1 cellular context compared by ENCODE assay signal in the genomic region with DNA sequence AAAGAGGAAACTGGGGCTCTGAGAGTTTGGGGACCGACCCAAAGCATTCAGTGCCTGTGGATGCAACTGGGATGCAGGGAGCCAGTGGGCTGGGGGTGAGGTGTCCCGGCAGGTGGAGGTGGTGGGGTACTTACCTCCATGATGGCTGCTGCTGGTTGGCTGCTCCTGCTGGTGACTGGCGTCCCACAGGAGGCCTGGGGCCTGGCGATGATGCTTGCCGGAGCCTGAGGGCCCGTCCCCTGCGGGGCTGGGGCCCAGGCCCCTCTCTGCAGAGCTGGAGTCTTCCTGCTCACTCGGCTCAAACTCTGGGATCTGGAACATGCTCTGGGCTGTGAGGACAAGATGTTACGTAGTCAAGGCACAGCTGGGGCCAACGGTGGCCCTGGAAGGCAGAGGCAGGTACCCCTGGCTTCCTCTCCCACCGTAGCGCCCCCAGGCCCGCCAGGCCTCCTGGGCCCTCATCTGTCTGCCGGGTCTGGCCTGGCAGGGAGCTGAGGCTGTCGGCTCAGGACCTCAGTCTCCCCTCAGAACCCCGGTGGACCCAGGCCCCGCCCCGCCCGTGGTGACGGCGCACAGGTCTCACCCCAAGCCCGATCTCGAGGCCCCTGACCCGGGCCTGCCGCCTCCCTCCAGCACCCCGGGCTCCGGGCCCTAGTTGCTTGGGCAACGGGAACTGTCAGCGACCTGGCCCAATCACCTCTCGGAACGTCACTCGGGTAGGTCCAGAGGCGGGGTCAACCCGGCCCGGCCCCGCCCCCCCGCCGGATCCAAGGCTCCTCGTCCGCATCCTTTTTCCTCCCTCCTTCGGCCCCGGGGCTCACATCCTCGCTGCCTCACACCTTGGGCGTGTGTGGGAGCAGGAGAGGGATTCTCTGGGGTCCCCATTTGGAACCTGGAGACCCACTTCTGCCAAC.
TF ChIP-seq lines count a peak whose summit lies in the region.

A gene (minus strand): TSS at position 618 of the 914 bp plus-strand sequence. CDS start 297 bp downstream, at position 321.

TF ChIP-seq in K562, 482 proteins besides CTCF, POLR2A, EP300 and RAD21 (continued from another document and continues in another):
- TF ChIP-seq, protein P1, sequence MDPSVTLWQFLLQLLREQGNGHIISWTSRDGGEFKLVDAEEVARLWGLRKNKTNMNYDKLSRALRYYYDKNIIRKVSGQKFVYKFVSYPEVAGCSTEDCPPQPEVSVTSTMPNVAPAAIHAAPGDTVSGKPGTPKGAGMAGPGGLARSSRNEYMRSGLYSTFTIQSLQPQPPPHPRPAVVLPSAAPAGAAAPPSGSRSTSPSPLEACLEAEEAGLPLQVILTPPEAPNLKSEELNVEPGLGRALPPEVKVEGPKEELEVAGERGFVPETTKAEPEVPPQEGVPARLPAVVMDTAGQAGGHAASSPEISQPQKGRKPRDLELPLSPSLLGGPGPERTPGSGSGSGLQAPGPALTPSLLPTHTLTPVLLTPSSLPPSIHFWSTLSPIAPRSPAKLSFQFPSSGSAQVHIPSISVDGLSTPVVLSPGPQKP (CRISPR knock-in tag; IDR thresholded peaks at IDR 0.05) = no peak
- TF ChIP-seq TAF15 (IDR thresholded peaks at IDR 0.05; ENCODE audit: low read depth, low read length) (no peak), SMAD3 (CRISPR knock-in tag; conservative IDR thresholded peaks at IDR 0.05) (no peak), COPS2 (conservative IDR thresholded peaks at IDR 0.05) (no peak), NFYB (IDR thresholded peaks at IDR 0.05; ENCODE audit: extremely low read depth, insufficient read length) (peak; percentile 32), RBM15 (IDR thresholded peaks at IDR 0.05; ENCODE audit: insufficient read depth, low read length) (no peak), SRF (CRISPR knock-in tag; IDR thresholded peaks at IDR 0.05) (peak in 1 of 2 experiments; percentile 43; a peak in 1 of 4 replicates), RBM14 (IDR thresholded peaks at IDR 0.05; ENCODE audit: borderline replicate concordance, insufficient read depth, low read depth, low read length) (no peak), CBFB (CRISPR knock-in tag; IDR thresholded peaks at IDR 0.05) (no peak), TCF3 (CRISPR knock-in tag; IDR thresholded peaks at IDR 0.05) (no peak), HIVEP1 (CRISPR knock-in tag; IDR thresholded peaks at IDR 0.05) (no peak), PHF8 (IDR thresholded peaks at IDR 0.05; ENCODE audit: borderline replicate concordance, low read length) (peak; percentile 61; the same call in 1 of the 2 replicates), RBM22 (IDR thresholded peaks at IDR 0.05; ENCODE audit: low read depth, low read length, poor library complexity, severe bottlenecking) (peak; percentile 93), KLF10 (CRISPR knock-in tag; IDR thresholded peaks at IDR 0.05) (no peak), RFX1 (IDR thresholded peaks at IDR 0.05) (peak; percentile 97), SUPT5H (IDR thresholded peaks at IDR 0.05) (peak; percentile 73; the same call in 1 of the 2 replicates), POLR2AphosphoS2 (IDR thresholded peaks at IDR 0.05; ENCODE audit: low read length) (0 out of 2 replicates have a peak, but pooled peaks have one; percentile 5), KAT8 (IDR thresholded peaks at IDR 0.05; ENCODE audit: low read depth) (no peak), SREBF1 (IDR thresholded peaks at IDR 0.05; ENCODE audit: borderline replicate concordance, low read depth, low read length) (no peak), TBP (optimal IDR thresholded peaks at IDR 0.05; ENCODE audit: low read depth, low read length) (peak; percentile 23), HMG20B (CRISPR knock-in tag; IDR thresholded peaks at IDR 0.05) (no peak), ZNF253 (CRISPR knock-in tag; conservative IDR thresholded peaks at IDR 0.05) (no peak), ZNF644 (tag; IDR thresholded peaks at IDR 0.05; ENCODE audit: low read depth) (no peak), ZNF668 (CRISPR knock-in tag; IDR thresholded peaks at IDR 0.05) (no peak), BMI1 (IDR thresholded peaks at IDR 0.05; ENCODE audit: low read length) (peak; percentile 90), FOXK1 (CRISPR knock-in tag; IDR thresholded peaks at IDR 0.05; ENCODE audit: borderline replicate concordance) (no peak), NR2C1 (IDR thresholded peaks at IDR 0.05) (no peak), NR2C1 (tag; IDR thresholded peaks at IDR 0.05) (0 out of 2 replicates have a peak, but pooled peaks have one; percentile 15), NEUROD1 (IDR thresholded peaks at IDR 0.05; ENCODE audit: borderline replicate concordance, low read depth, low read length, partially characterized antibody) (peak; percentile 89), SOX6 (IDR thresholded peaks at IDR 0.05) (no peak), PPARD (CRISPR knock-in tag; IDR thresholded peaks at IDR 0.05) (no peak), ZNF121 (CRISPR knock-in tag; conservative IDR thresholded peaks at IDR 0.05) (no peak), NRF1 (conservative IDR thresholded peaks at IDR 0.05 in 1 of 2, IDR thresholded peaks at IDR 0.05 in 1 of 2) (no peak)
- TF ChIP-seq, protein P2, sequence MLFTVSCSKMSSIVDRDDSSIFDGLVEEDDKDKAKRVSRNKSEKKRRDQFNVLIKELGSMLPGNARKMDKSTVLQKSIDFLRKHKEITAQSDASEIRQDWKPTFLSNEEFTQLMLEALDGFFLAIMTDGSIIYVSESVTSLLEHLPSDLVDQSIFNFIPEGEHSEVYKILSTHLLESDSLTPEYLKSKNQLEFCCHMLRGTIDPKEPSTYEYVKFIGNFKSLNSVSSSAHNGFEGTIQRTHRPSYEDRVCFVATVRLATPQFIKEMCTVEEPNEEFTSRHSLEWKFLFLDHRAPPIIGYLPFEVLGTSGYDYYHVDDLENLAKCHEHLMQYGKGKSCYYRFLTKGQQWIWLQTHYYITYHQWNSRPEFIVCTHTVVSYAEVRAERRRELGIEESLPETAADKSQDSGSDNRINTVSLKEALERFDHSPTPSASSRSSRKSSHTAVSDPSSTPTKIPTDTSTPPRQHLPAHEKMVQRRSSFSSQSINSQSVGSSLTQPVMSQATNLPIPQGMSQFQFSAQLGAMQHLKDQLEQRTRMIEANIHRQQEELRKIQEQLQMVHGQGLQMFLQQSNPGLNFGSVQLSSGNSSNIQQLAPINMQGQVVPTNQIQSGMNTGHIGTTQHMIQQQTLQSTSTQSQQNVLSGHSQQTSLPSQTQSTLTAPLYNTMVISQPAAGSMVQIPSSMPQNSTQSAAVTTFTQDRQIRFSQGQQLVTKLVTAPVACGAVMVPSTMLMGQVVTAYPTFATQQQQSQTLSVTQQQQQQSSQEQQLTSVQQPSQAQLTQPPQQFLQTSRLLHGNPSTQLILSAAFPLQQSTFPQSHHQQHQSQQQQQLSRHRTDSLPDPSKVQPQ (CRISPR knock-in tag; IDR thresholded peaks at IDR 0.05; ENCODE audit: borderline replicate concordance) = no peak
- TF ChIP-seq, protein P3, sequence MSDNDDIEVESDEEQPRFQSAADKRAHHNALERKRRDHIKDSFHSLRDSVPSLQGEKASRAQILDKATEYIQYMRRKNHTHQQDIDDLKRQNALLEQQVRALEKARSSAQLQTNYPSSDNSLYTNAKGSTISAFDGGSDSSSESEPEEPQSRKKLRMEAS (CRISPR knock-in tag; IDR thresholded peaks at IDR 0.05) = no peak
- TF ChIP-seq, protein P4, sequence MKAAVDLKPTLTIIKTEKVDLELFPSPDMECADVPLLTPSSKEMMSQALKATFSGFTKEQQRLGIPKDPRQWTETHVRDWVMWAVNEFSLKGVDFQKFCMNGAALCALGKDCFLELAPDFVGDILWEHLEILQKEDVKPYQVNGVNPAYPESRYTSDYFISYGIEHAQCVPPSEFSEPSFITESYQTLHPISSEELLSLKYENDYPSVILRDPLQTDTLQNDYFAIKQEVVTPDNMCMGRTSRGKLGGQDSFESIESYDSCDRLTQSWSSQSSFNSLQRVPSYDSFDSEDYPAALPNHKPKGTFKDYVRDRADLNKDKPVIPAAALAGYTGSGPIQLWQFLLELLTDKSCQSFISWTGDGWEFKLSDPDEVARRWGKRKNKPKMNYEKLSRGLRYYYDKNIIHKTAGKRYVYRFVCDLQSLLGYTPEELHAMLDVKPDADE (conservative IDR thresholded peaks at IDR 0.05; ENCODE audit: control insufficient read depth, low read depth, low read length) = no peak; the same call in 1 of the 2 replicates
- TF ChIP-seq, protein P5, sequence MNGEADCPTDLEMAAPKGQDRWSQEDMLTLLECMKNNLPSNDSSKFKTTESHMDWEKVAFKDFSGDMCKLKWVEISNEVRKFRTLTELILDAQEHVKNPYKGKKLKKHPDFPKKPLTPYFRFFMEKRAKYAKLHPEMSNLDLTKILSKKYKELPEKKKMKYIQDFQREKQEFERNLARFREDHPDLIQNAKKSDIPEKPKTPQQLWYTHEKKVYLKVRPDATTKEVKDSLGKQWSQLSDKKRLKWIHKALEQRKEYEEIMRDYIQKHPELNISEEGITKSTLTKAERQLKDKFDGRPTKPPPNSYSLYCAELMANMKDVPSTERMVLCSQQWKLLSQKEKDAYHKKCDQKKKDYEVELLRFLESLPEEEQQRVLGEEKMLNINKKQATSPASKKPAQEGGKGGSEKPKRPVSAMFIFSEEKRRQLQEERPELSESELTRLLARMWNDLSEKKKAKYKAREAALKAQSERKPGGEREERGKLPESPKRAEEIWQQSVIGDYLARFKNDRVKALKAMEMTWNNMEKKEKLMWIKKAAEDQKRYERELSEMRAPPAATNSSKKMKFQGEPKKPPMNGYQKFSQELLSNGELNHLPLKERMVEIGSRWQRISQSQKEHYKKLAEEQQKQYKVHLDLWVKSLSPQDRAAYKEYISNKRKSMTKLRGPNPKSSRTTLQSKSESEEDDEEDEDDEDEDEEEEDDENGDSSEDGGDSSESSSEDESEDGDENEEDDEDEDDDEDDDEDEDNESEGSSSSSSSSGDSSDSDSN (IDR thresholded peaks at IDR 0.05; ENCODE audit: borderline replicate concordance in 1 of 2, low read depth in 2 of 2, low read length in 2 of 2) = no peak; a peak in 2 of 4 replicates
- TF ChIP-seq, protein P6, sequence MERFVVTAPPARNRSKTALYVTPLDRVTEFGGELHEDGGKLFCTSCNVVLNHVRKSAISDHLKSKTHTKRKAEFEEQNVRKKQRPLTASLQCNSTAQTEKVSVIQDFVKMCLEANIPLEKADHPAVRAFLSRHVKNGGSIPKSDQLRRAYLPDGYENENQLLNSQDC (CRISPR knock-in tag; IDR thresholded peaks at IDR 0.05) = 0 out of 2 replicates have a peak, but pooled peaks have one; percentile 54
- TF ChIP-seq, protein P7, sequence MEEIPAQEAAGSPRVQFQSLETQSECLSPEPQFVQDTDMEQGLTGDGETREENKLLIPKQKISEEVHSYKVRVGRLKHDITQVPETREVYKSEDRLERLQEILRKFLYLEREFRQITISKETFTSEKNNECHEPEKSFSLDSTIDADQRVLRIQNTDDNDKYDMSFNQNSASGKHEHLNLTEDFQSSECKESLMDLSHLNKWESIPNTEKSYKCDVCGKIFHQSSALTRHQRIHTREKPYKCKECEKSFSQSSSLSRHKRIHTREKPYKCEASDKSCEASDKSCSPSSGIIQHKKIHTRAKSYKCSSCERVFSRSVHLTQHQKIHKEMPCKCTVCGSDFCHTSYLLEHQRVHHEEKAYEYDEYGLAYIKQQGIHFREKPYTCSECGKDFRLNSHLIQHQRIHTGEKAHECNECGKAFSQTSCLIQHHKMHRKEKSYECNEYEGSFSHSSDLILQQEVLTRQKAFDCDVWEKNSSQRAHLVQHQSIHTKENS (CRISPR knock-in tag; IDR thresholded peaks at IDR 0.05) = no peak
- TF ChIP-seq, protein P8, sequence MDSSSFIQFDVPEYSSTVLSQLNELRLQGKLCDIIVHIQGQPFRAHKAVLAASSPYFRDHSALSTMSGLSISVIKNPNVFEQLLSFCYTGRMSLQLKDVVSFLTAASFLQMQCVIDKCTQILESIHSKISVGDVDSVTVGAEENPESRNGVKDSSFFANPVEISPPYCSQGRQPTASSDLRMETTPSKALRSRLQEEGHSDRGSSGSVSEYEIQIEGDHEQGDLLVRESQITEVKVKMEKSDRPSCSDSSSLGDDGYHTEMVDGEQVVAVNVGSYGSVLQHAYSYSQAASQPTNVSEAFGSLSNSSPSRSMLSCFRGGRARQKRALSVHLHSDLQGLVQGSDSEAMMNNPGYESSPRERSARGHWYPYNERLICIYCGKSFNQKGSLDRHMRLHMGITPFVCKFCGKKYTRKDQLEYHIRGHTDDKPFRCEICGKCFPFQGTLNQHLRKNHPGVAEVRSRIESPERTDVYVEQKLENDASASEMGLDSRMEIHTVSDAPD (CRISPR knock-in tag; IDR thresholded peaks at IDR 0.05) = no peak
- TF ChIP-seq, protein P9, sequence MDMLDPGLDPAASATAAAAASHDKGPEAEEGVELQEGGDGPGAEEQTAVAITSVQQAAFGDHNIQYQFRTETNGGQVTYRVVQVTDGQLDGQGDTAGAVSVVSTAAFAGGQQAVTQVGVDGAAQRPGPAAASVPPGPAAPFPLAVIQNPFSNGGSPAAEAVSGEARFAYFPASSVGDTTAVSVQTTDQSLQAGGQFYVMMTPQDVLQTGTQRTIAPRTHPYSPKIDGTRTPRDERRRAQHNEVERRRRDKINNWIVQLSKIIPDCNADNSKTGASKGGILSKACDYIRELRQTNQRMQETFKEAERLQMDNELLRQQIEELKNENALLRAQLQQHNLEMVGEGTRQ (CRISPR knock-in tag; IDR thresholded peaks at IDR 0.05) = no peak
- TF ChIP-seq, protein P10, sequence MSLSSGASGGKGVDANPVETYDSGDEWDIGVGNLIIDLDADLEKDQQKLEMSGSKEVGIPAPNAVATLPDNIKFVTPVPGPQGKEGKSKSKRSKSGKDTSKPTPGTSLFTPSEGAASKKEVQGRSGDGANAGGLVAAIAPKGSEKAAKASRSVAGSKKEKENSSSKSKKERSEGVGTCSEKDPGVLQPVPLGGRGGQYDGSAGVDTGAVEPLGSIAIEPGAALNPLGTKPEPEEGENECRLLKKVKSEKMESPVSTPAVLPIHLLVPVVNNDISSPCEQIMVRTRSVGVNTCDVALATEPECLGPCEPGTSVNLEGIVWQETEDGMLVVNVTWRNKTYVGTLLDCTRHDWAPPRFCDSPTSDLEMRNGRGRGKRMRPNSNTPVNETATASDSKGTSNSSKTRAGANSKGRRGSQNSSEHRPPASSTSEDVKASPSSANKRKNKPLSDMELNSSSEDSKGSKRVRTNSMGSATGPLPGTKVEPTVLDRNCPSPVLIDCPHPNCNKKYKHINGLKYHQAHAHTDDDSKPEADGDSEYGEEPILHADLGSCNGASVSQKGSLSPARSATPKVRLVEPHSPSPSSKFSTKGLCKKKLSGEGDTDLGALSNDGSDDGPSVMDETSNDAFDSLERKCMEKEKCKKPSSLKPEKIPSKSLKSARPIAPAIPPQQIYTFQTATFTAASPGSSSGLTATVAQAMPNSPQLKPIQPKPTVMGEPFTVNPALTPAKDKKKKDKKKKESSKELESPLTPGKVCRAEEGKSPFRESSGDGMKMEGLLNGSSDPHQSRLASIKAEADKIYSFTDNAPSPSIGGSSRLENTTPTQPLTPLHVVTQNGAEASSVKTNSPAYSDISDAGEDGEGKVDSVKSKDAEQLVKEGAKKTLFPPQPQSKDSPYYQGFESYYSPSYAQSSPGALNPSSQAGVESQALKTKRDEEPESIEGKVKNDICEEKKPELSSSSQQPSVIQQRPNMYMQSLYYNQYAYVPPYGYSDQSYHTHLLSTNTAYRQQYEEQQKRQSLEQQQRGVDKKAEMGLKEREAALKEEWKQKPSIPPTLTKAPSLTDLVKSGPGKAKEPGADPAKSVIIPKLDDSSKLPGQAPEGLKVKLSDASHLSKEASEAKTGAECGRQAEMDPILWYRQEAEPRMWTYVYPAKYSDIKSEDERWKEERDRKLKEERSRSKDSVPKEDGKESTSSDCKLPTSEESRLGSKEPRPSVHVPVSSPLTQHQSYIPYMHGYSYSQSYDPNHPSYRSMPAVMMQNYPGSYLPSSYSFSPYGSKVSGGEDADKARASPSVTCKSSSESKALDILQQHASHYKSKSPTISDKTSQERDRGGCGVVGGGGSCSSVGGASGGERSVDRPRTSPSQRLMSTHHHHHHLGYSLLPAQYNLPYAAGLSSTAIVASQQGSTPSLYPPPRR (CRISPR knock-in tag; IDR thresholded peaks at IDR 0.05; ENCODE audit: borderline replicate concordance) = no peak
